14 cellular contexts compared by ENCODE assay signal in genomic region chr10:73646598-73647041, GRCh38. TPM values are rescaled to one million over a fixed set of nuclear protein-coding genes. Genes with fewer than 3 reads are reported as not detected.
DNase-seq lines count a peak whose midpoint lies in the region; ATAC-seq and TF ChIP-seq lines count a peak whose summit lies in the region.
"Had no signal": no experiment of that assay in that cellular context is flagged by ENCODE, and none has a peak within 500 bp of the region (broad histone marks: within the 10 kb centered on the region; RNA-seq: fewer than 3 reads in every experiment).

No MANE protein-coding gene starts in this region.

- peaks cover 15% of the 10 kb centered on the region for H3K4me1 Mint-ChIP-seq in activated CD8-positive, alpha-beta T cell treated with anti-CD3 and anti-CD28 coated beads for 36 hours (ENCODE audit: low read depth)
- peaks cover 29% of the 10 kb centered on the region for H3K4me1 Mint-ChIP-seq in activated CD8-positive, alpha-beta T cell treated with anti-CD3 and anti-CD28 coated beads, Interleukin-2, amount 10 ng/mL, durations not matched to agents 7 days and 5 days (ENCODE audit: low read depth)

- H2BK15ac ChIP-seq in mesenchymal stem cell (ENCODE audit: low read depth, poor library complexity, severe bottlenecking): no peak overlapping the region

- H2BK120ac ChIP-seq in mesenchymal stem cell (ENCODE audit: low read depth, low read length): no peak overlapping the region

- H3K36me3 Mint-ChIP-seq in activated CD8-positive, alpha-beta T cell treated with anti-CD3 and anti-CD28 coated beads for 36 hours (ENCODE audit: low read depth): no peaks in the 10 kb centered on the region
- no peaks in the 10 kb centered on the region for H3K36me3 Mint-ChIP-seq in activated CD8-positive, alpha-beta T cell treated with anti-CD3 and anti-CD28 coated beads, Interleukin-2, amount 10 ng/mL, durations not matched to agents 7 days and 5 days (ENCODE audit: low read depth)

- intact Hi-C loops in activated CD8-positive, alpha-beta T cell treated with anti-CD3 and anti-CD28 coated beads for 36 hours (cut with micrococcal nuclease): no loop called here
- intact Hi-C loops in sciatic nerve (cut with DNase I): no loop called here

- H3K79me1 ChIP-seq in mesenchymal stem cell (replicated peaks; ENCODE audit: low read length, poor library complexity, severe bottlenecking): no peaks in the 10 kb centered on the region

- H3K4me1 ChIP-seq in mesenchymal stem cell (ENCODE audit: control insufficient read depth, insufficient read depth, low read depth, low read length): peaks cover 11% of the 10 kb centered on the region
- H3K4me1 ChIP-seq in smooth muscle cell (ENCODE audit: low read depth): no peaks in the 10 kb centered on the region

- POLR2A ChIA-PET in activated CD8-positive, alpha-beta T cell treated with anti-CD3 and anti-CD28 coated beads for 36 hours (lab: Charles Lee): interaction anchor here (0.7 kb wide), 1 partner anchor 62 kb away, joined by 3 read pairs; no protein-coding TSS in a partner anchor
- POLR2A ChIA-PET in activated CD8-positive, alpha-beta T cell treated with anti-CD3 and anti-CD28 coated beads, Interleukin-2, amount 10 ng/mL, durations not matched to agents 7 days and 5 days (lab: Charles Lee): no interaction called here

- H3K27me3 Mint-ChIP-seq in activated CD8-positive, alpha-beta T cell treated with anti-CD3 and anti-CD28 coated beads for 36 hours: peaks cover 3% of the 10 kb centered on the region
- H3K27me3 Mint-ChIP-seq in activated CD8-positive, alpha-beta T cell treated with anti-CD3 and anti-CD28 coated beads, Interleukin-2, amount 10 ng/mL, durations not matched to agents 7 days and 5 days (ENCODE audit: low read depth): peaks cover 12% of the 10 kb centered on the region

- no peaks in the 10 kb centered on the region for H4K20me1 ChIP-seq in smooth muscle cell (ENCODE audit: low read depth)

- no peak overlapping the region for H3K14ac ChIP-seq in mesenchymal stem cell (ENCODE audit: low read length in 2 of 2)

- H3K4me2 ChIP-seq in mesenchymal stem cell (ENCODE audit: low read length, poor library complexity, severe bottlenecking) (no peak overlapping the region), smooth muscle cell (peak overlapping the region; percentile 97)

- no peak overlapping the region for H2AK5ac ChIP-seq in mesenchymal stem cell (ENCODE audit: low read length, severe bottlenecking)

- CTCF ChIA-PET in activated CD8-positive, alpha-beta T cell treated with anti-CD3 and anti-CD28 coated beads for 36 hours (lab: Charles Lee): interaction anchor here (1.0 to 9.2 kb wide), 3 partner anchors 95 to 117 kb away, joined by 3 to 143 read pairs (median 3); no protein-coding TSS in a partner anchor
- CTCF ChIA-PET in activated CD8-positive, alpha-beta T cell treated with anti-CD3 and anti-CD28 coated beads, Interleukin-2, amount 10 ng/mL, durations not matched to agents 7 days and 5 days (lab: Charles Lee): interaction anchor here (12.0 kb wide), 1 partner anchor 117 kb away, joined by 152 read pairs; no protein-coding TSS in a partner anchor

- peak overlapping the region; percentile 25 for H4K91ac ChIP-seq in mesenchymal stem cell (ENCODE audit: low read length)

- H3K27ac Mint-ChIP-seq in activated CD8-positive, alpha-beta T cell treated with anti-CD3 and anti-CD28 coated beads for 36 hours: no peak overlapping the region
- no peak overlapping the region for H3K27ac Mint-ChIP-seq in activated CD8-positive, alpha-beta T cell treated with anti-CD3 and anti-CD28 coated beads, Interleukin-2, amount 10 ng/mL, durations not matched to agents 7 days and 5 days
- H3K27ac Mint-ChIP-seq: activated CD4-positive, alpha-beta T cell treated with anti-CD3 and anti-CD28 coated beads, Interleukin-2, amount 10 ng/mL, durations not matched to agents 7 days and 5 days; T-helper 1 cell treated with Interleukin-12 subunit alpha and Interleukin-12 subunit beta and Interleukin-4 antibody, amounts not matched to agents 30 μg/mL and 1 μg/mL, for 36 hours had no signal

- H4K8ac ChIP-seq in mesenchymal stem cell (ENCODE audit: low read length): peak overlapping the region; percentile 98

- no peaks in the 10 kb centered on the region for H3K9me3 ChIP-seq in mesenchymal stem cell (ENCODE audit: control insufficient read depth, low read length)
- H3K9me3 ChIP-seq in smooth muscle cell (replicated peaks; ENCODE audit: low read depth): no peaks in the 10 kb centered on the region

- no peak overlapping the region for H3K4me3 ChIP-seq in mesenchymal stem cell (ENCODE audit: insufficient read depth in 1 of 2, low read depth in 1 of 2, low read length in 2 of 2)
- no peak overlapping the region for H3K4me3 ChIP-seq in smooth muscle cell

- peak overlapping the region; percentile 58 for H3K4me3 Mint-ChIP-seq in activated CD8-positive, alpha-beta T cell treated with anti-CD3 and anti-CD28 coated beads for 36 hours
- no peak overlapping the region for H3K4me3 Mint-ChIP-seq in activated CD8-positive, alpha-beta T cell treated with anti-CD3 and anti-CD28 coated beads, Interleukin-2, amount 10 ng/mL, durations not matched to agents 7 days and 5 days

- H3K36me3 ChIP-seq in mesenchymal stem cell (ENCODE audit: control insufficient read depth in 1 of 2, insufficient read depth in 2 of 2, low read depth in 1 of 2, low read length in 2 of 2) (no peaks in the 10 kb centered on the region), smooth muscle cell (ENCODE audit: low read depth) (no peaks in the 10 kb centered on the region)

- H3K27ac ChIP-seq in mesenchymal stem cell (ENCODE audit: low read length, poor library complexity, severe bottlenecking): no peak overlapping the region
- no peak overlapping the region for H3K27ac ChIP-seq in smooth muscle cell (ENCODE audit: low read depth)

- H3K27me3 ChIP-seq in mesenchymal stem cell (ENCODE audit: control insufficient read depth in 1 of 2, insufficient read depth in 1 of 2, low read length in 2 of 2): peaks cover 0 to under 1% of the 10 kb centered on the region in 2 experiments
- no peaks in the 10 kb centered on the region for H3K27me3 ChIP-seq in smooth muscle cell (ENCODE audit: low read depth)

- H3K9ac ChIP-seq in mesenchymal stem cell (ENCODE audit: low read length) (no peak overlapping the region), smooth muscle cell (ENCODE audit: low read depth) (no peak overlapping the region)

- TF ChIP-seq CTCF in activated CD8-positive, alpha-beta T cell treated with anti-CD3 and anti-CD28 coated beads for 36 hours (IDR thresholded peaks at IDR 0.05): no peak
- no peak for TF ChIP-seq CTCF in smooth muscle cell (IDR thresholded peaks at IDR 0.05; ENCODE audit: borderline replicate concordance, insufficient read depth, poor library complexity, severe bottlenecking)

- H2AFZ ChIP-seq in mesenchymal stem cell (ENCODE audit: low read depth, low read length) (peak overlapping the region; percentile 33), smooth muscle cell (ENCODE audit: low read depth) (no peak overlapping the region)

- H2BK5ac ChIP-seq in mesenchymal stem cell (ENCODE audit: low read depth, low read length, poor library complexity, severe bottlenecking): no peak overlapping the region

- no peak overlapping the region for H3K23ac ChIP-seq in mesenchymal stem cell (ENCODE audit: low read length in 2 of 2)

- 94% methylated on average over 9 of the region's 9 CpGs for WGBS in mesenchymal stem cell
- WGBS in smooth muscle cell (ENCODE audit: low lambda C conversion rate): 83% methylated on average over 9 of the region's 9 CpGs

- H3F3A ChIP-seq in smooth muscle cell (ENCODE audit: low read depth): peaks cover 7% of the 10 kb centered on the region

- H3K9me3 Mint-ChIP-seq in activated CD8-positive, alpha-beta T cell treated with anti-CD3 and anti-CD28 coated beads for 36 hours: no peaks in the 10 kb centered on the region
- H3K9me3 Mint-ChIP-seq in activated CD8-positive, alpha-beta T cell treated with anti-CD3 and anti-CD28 coated beads, Interleukin-2, amount 10 ng/mL, durations not matched to agents 7 days and 5 days (ENCODE audit: insufficient read depth): no peaks in the 10 kb centered on the region
- H3K9me3 Mint-ChIP-seq: activated CD4-positive, alpha-beta T cell treated with anti-CD3 and anti-CD28 coated beads, Interleukin-2, amount 10 ng/mL, durations not matched to agents 7 days and 5 days; T-helper 1 cell treated with Interleukin-12 subunit alpha and Interleukin-12 subunit beta and Interleukin-4 antibody, amounts not matched to agents 30 μg/mL and 1 μg/mL, for 36 hours had no signal

- ATAC-seq in activated CD8-positive, alpha-beta T cell treated with anti-CD3 and anti-CD28 coated beads for 36 hours: no peak
- ATAC-seq in activated CD8-positive, alpha-beta T cell treated with anti-CD3 and anti-CD28 coated beads, Interleukin-2, amount 10 ng/mL, durations not matched to agents 7 days and 5 days: no peak
- ATAC-seq in GM19324 (IDR thresholded peaks at IDR 0.05; ENCODE audit: low FRiP score, unreplicated experiment): no peak
- no peak for ATAC-seq in sciatic nerve

- peak overlapping the region in 1 of 2 experiments; percentile 68 for H3K4ac ChIP-seq in mesenchymal stem cell (ENCODE audit: low read depth in 1 of 2, low read length in 2 of 2)

- no peaks in the 10 kb centered on the region for H3K79me2 ChIP-seq in smooth muscle cell (ENCODE audit: low read depth)

- H3K18ac ChIP-seq in mesenchymal stem cell (ENCODE audit: low read depth in 1 of 2, low read length in 2 of 2): peak overlapping the region in 1 of 2 experiments; percentile 25

- peak overlapping the region; percentile 17 to 61 for H2BK12ac ChIP-seq in mesenchymal stem cell (ENCODE audit: low read length in 2 of 2)

- DNase-seq in activated CD8-positive, alpha-beta T cell treated with anti-CD3 and anti-CD28 coated beads for 36 hours: no peak
- DNase-seq in activated CD8-positive, alpha-beta T cell treated with anti-CD3 and anti-CD28 coated beads, Interleukin-2, amount 10 ng/mL, durations not matched to agents 7 days and 5 days: no peak
- DNase-seq in ecto neural progenitor cell (ENCODE audit: low spot score) (peak; percentile 57), mesenchymal stem cell (no peak), smooth muscle cell (lab: John Stamatoyannopoulos, UW; ENCODE audit: unreplicated experiment) (no peak), sciatic nerve (ENCODE audit: low spot score) (no peak), T-helper 1 cell (no peak)
- DNase-seq: 8988T; activated CD4-positive, alpha-beta T cell treated with anti-CD3 and anti-CD28 coated beads, Interleukin-2, amount 10 ng/mL, durations not matched to agents 7 days and 5 days; NCI-H226 had no signal

RNA-seq across cellular contexts. Expression of gene MYOZ1, which starts 5.3 kb away (rescaled TPM):
- not detected for total RNA-seq in activated CD8-positive, alpha-beta T cell treated with anti-CD3 and anti-CD28 coated beads for 36 hours
- total RNA-seq in activated CD8-positive, alpha-beta T cell treated with anti-CD3 and anti-CD28 coated beads, Interleukin-2, amount 10 ng/mL, durations not matched to agents 7 days and 5 days: not detected
- 0.07 TPM for polyA plus RNA-seq in mesenchymal stem cell (2013, experiment 1 of 2)
- 0.07 TPM for polyA plus RNA-seq in mesenchymal stem cell (2013, experiment 2 of 2)
- 2.4 and 3.9 TPM in 2 replicates for total RNA-seq in smooth muscle cell
- 1.7 and 5.6 TPM in 2 replicates for polyA plus RNA-seq in smooth muscle cell
- 1.1 TPM for total RNA-seq in sciatic nerve
- total RNA-seq: activated CD4-positive, alpha-beta T cell treated with anti-CD3 and anti-CD28 coated beads, Interleukin-2, amount 10 ng/mL, durations not matched to agents 7 days and 5 days; mononuclear cell had no signal

RNA-seq across cellular contexts. Expression of gene SYNPO2L, which starts 9.2 kb away (rescaled TPM):
- not detected for total RNA-seq in activated CD8-positive, alpha-beta T cell treated with anti-CD3 and anti-CD28 coated beads for 36 hours
- total RNA-seq in activated CD8-positive, alpha-beta T cell treated with anti-CD3 and anti-CD28 coated beads, Interleukin-2, amount 10 ng/mL, durations not matched to agents 7 days and 5 days: under 1 TPM in 1 of 2 experiments, not detected in 1; 0.05 TPM
- 0.54 TPM for polyA plus RNA-seq in mesenchymal stem cell (2013, experiment 1 of 2)
- 0.42 TPM for polyA plus RNA-seq in mesenchymal stem cell (2013, experiment 2 of 2)
- total RNA-seq in smooth muscle cell (not detected in 2 replicates), sciatic nerve (not detected)
- 0.18 and 0.25 TPM in 2 replicates for polyA plus RNA-seq in smooth muscle cell
- total RNA-seq: activated CD4-positive, alpha-beta T cell treated with anti-CD3 and anti-CD28 coated beads, Interleukin-2, amount 10 ng/mL, durations not matched to agents 7 days and 5 days; epithelial cell of proximal tubule had no signal

RNA-seq across cellular contexts. Expression of gene AGAP5, which starts 51.3 kb away (rescaled TPM):
- 1 to 10 TPM; 8.8 to 9.8 TPM for total RNA-seq in activated CD8-positive, alpha-beta T cell treated with anti-CD3 and anti-CD28 coated beads for 36 hours
- 1 to 10 TPM; 9.3 to 10.0 TPM for total RNA-seq in activated CD8-positive, alpha-beta T cell treated with anti-CD3 and anti-CD28 coated beads, Interleukin-2, amount 10 ng/mL, durations not matched to agents 7 days and 5 days
- polyA plus RNA-seq in mesenchymal stem cell (2013, experiment 1 of 2): 0.98 TPM
- 1.2 TPM for polyA plus RNA-seq in mesenchymal stem cell (2013, experiment 2 of 2)
- total RNA-seq in smooth muscle cell (4.1 and 7.8 TPM in 2 replicates), sciatic nerve (14.4 TPM)
- polyA plus RNA-seq in smooth muscle cell: 1.4 and 3.2 TPM in 2 replicates

RNA-seq across cellular contexts. Expression of gene USP54, which starts 55.5 kb away (rescaled TPM):
- 1 to 10 TPM; 3.1 to 4.6 TPM for total RNA-seq in activated CD8-positive, alpha-beta T cell treated with anti-CD3 and anti-CD28 coated beads for 36 hours
- total RNA-seq in activated CD8-positive, alpha-beta T cell treated with anti-CD3 and anti-CD28 coated beads, Interleukin-2, amount 10 ng/mL, durations not matched to agents 7 days and 5 days: 1 to 10 TPM; 3.7 to 4.3 TPM
- 6.2 TPM for polyA plus RNA-seq in mesenchymal stem cell (2013, experiment 1 of 2)
- polyA plus RNA-seq in mesenchymal stem cell (2013, experiment 2 of 2): 5.8 TPM
- total RNA-seq in smooth muscle cell: 8.2 and 10.2 TPM in 2 replicates
- 3.1 and 6.8 TPM in 2 replicates for polyA plus RNA-seq in smooth muscle cell
- 66.6 TPM for total RNA-seq in sciatic nerve
